12 cellular contexts compared by ENCODE assay signal in the genomic region with DNA sequence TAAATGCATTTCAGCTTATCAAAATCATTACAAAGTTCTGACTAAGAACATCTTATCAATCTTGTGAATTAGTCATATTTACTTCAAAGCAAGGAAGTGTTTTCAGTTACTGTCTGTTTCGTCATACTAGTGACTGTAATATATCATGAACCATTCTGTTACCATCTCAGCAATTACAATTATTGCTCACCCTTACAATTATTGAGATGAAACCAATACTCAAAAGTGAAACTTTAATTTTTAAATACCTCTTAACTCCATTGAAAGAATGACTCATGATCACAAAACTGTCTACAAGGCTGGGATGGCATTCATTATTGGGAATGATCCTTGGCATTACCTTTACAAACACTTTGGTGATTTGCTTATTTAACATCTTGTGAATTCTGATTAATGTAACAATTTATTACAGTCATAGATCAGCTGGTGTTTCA.
DNase-seq lines count a peak whose midpoint lies in the region; ATAC-seq, FAIRE-seq and TF ChIP-seq lines count a peak whose summit lies in the region.
"Had no signal": no experiment of that assay in that cellular context is flagged by ENCODE, and none has a peak within 500 bp of the region (broad histone marks: within the 10 kb centered on the region; RNA-seq: fewer than 3 reads in every experiment).

No MANE protein-coding gene starts in this region.

- H3K27ac Mint-ChIP-seq in activated CD4-positive, alpha-beta memory T cell treated with anti-CD3 and anti-CD28 coated beads, Interleukin-2, amount 10 ng/mL, durations not matched to agents 7 days and 5 days: peak overlapping the region; percentile 82
- H3K27ac Mint-ChIP-seq in progenitor cell of endocrine pancreas: no peak overlapping the region

- peaks cover 4% of the 10 kb centered on the region for H3K9me3 Mint-ChIP-seq in activated CD4-positive, alpha-beta memory T cell treated with anti-CD3 and anti-CD28 coated beads, Interleukin-2, amount 10 ng/mL, durations not matched to agents 7 days and 5 days
- H3K9me3 Mint-ChIP-seq in progenitor cell of endocrine pancreas (ENCODE audit: low read depth): peaks cover 7% of the 10 kb centered on the region

- H3K9ac ChIP-seq in Karpas-422 (ENCODE audit: low read length): no peak overlapping the region

- H3K27me3 ChIP-seq in effector memory CD4-positive, alpha-beta T cell (replicated peaks; ENCODE audit: control insufficient read depth, insufficient read depth, low read length, poor library complexity, severe bottlenecking): no peaks in the 10 kb centered on the region
- peaks cover 6% of the 10 kb centered on the region; the same call in 1 of the 2 replicates for H3K27me3 ChIP-seq in Karpas-422 (ENCODE audit: low read length)

- H3K4me3 Mint-ChIP-seq in activated CD4-positive, alpha-beta memory T cell treated with anti-CD3 and anti-CD28 coated beads, Interleukin-2, amount 10 ng/mL, durations not matched to agents 7 days and 5 days: peak overlapping the region; percentile 51
- H3K4me3 Mint-ChIP-seq in progenitor cell of endocrine pancreas (ENCODE audit: low read depth): no peak overlapping the region

- H3K9me2 ChIP-seq in Karpas-422 (replicated peaks; ENCODE audit: insufficient read depth, low read length): no peaks in the 10 kb centered on the region

- peak; percentile 49 for ATAC-seq in HG03565 (IDR thresholded peaks at IDR 0.05; ENCODE audit: unreplicated experiment)
- no peak for ATAC-seq in GM21717 (IDR thresholded peaks at IDR 0.05; ENCODE audit: unreplicated experiment)
- ATAC-seq: Panc1 had no signal

- H2AFZ ChIP-seq in Karpas-422 (ENCODE audit: low read length): no peak overlapping the region

- no peak overlapping the region for H3K4me2 ChIP-seq in Karpas-422 (ENCODE audit: low read depth, low read length, poor library complexity, severe bottlenecking)

- peaks cover 45% of the 10 kb centered on the region for H4K20me1 ChIP-seq in Karpas-422 (ENCODE audit: insufficient read depth, low read depth, low read length)

- H3K27me3 Mint-ChIP-seq in activated CD4-positive, alpha-beta memory T cell treated with anti-CD3 and anti-CD28 coated beads, Interleukin-2, amount 10 ng/mL, durations not matched to agents 7 days and 5 days: no peaks in the 10 kb centered on the region
- no peaks in the 10 kb centered on the region for H3K27me3 Mint-ChIP-seq in progenitor cell of endocrine pancreas

- DNase-seq in GM12892 (ENCODE audit: insufficient read length) (no peak), kidney glomerular epithelial cell (lab: John Stamatoyannopoulos, UW) (peak; percentile 32), Karpas-422 (no peak), progenitor cell of endocrine pancreas (ENCODE audit: low spot score, unreplicated experiment) (no peak)
- no peak for DNase-seq in activated CD4-positive, alpha-beta memory T cell treated with anti-CD3 and anti-CD28 coated beads, Interleukin-2, amount 10 ng/mL, durations not matched to agents 7 days and 5 days
- DNase-seq in effector memory CD4-positive, alpha-beta T cell: no peak
- DNase-seq: stimulated activated CD4-positive, alpha-beta T cell treated with anti-CD3 and anti-CD28 coated beads, Interleukin-4, amount 100 ng/mL, for 24 hours had no signal

- H3K79me2 ChIP-seq in Karpas-422 (ENCODE audit: low read length): no peaks in the 10 kb centered on the region

- POLR2A ChIA-PET in activated CD4-positive, alpha-beta memory T cell treated with anti-CD3 and anti-CD28 coated beads, Interleukin-2, amount 10 ng/mL, durations not matched to agents 7 days and 5 days (lab: Charles Lee): interaction anchor here (0.6 to 2.9 kb wide), 8 partner anchors 9 to 168 kb away, joined by 3 to 18 read pairs (median 3); partner anchors contain the start of genes DGLUCY and RPS6KA5

- no peak overlapping the region for H3K4me3 ChIP-seq in effector memory CD4-positive, alpha-beta T cell (ENCODE audit: insufficient read depth, low read depth, low read length, poor library complexity, severe bottlenecking)
- no peak overlapping the region for H3K4me3 ChIP-seq in Karpas-422 (ENCODE audit: low read length)

- peaks cover 45% of the 10 kb centered on the region for H3K4me1 Mint-ChIP-seq in activated CD4-positive, alpha-beta memory T cell treated with anti-CD3 and anti-CD28 coated beads, Interleukin-2, amount 10 ng/mL, durations not matched to agents 7 days and 5 days
- H3K4me1 Mint-ChIP-seq in progenitor cell of endocrine pancreas (ENCODE audit: low read depth): peaks cover 3% of the 10 kb centered on the region

- CTCF ChIA-PET in activated CD4-positive, alpha-beta memory T cell treated with anti-CD3 and anti-CD28 coated beads, Interleukin-2, amount 10 ng/mL, durations not matched to agents 7 days and 5 days (lab: Charles Lee): interaction anchor here (0.7 to 1.4 kb wide), 5 partner anchors 65 to 210 kb away, joined by 3 to 8 read pairs (median 4); partner anchors contain the start of gene RPS6KA5

- H3K4me1 ChIP-seq in effector memory CD4-positive, alpha-beta T cell (ENCODE audit: control insufficient read depth, insufficient read depth, low read length, poor library complexity, severe bottlenecking): no peaks in the 10 kb centered on the region
- H3K4me1 ChIP-seq in Karpas-422 (ENCODE audit: low read length): no peaks in the 10 kb centered on the region

- peaks cover 72% of the 10 kb centered on the region for H3K36me3 Mint-ChIP-seq in activated CD4-positive, alpha-beta memory T cell treated with anti-CD3 and anti-CD28 coated beads, Interleukin-2, amount 10 ng/mL, durations not matched to agents 7 days and 5 days (ENCODE audit: low read depth)
- H3K36me3 Mint-ChIP-seq in progenitor cell of endocrine pancreas (ENCODE audit: insufficient read depth): no peaks in the 10 kb centered on the region

- no peak for TF ChIP-seq CTCF in progenitor cell of endocrine pancreas (IDR thresholded peaks at IDR 0.05; ENCODE audit: unreplicated experiment)

- H3K36me3 ChIP-seq in effector memory CD4-positive, alpha-beta T cell (ENCODE audit: control insufficient read depth, insufficient read depth, low read length): peaks cover under 1% of the 10 kb centered on the region
- no peaks in the 10 kb centered on the region for H3K36me3 ChIP-seq in Karpas-422 (ENCODE audit: insufficient read depth, low read length)

- no peaks in the 10 kb centered on the region for H3K9me3 ChIP-seq in effector memory CD4-positive, alpha-beta T cell (ENCODE audit: control insufficient read depth, low read length)
- H3K9me3 ChIP-seq in Karpas-422 (ENCODE audit: low read length): no peaks in the 10 kb centered on the region

- peak; percentile 77 for FAIRE-seq in GM12892 (lab: Jason Lieb, UNC)
- FAIRE-seq: G401.6, urothelium cell line had no signal

- no peak overlapping the region for H3K27ac ChIP-seq in effector memory CD4-positive, alpha-beta T cell (ENCODE audit: insufficient read depth, low read length, poor library complexity, severe bottlenecking)
- H3K27ac ChIP-seq in Karpas-422 (ENCODE audit: low read length): no peak overlapping the region

- no peak for TF ChIP-seq POLR2A in GM12892 (IDR thresholded peaks at IDR 0.05; ENCODE audit: low read depth, low read length)
